8 cellular contexts compared by ENCODE assay signal in genomic region chr12:98645572-98646067, GRCh38. TPM values are rescaled to one million over a fixed set of nuclear protein-coding genes. Genes with fewer than 3 reads are reported as not detected.
A peak's percentile ranks its signal among the peaks of the same experiment; 100 is the strongest.
DNase-seq lines count a peak whose midpoint lies in the region; ATAC-seq, FAIRE-seq and TF ChIP-seq lines count a peak whose summit lies in the region.

No MANE protein-coding gene starts in this region.

- H3K27ac ChIP-seq in H1 (ENCODE audit: low read depth, low read length) (no peak overlapping the region), mesendoderm (ENCODE audit: low read depth, low read length) (peak overlapping the region; percentile 9)

- TF ChIP-seq RAD21 in H1 (IDR thresholded peaks at IDR 0.05 in 1 of 2, conservative IDR thresholded peaks at IDR 0.05 in 1 of 2; ENCODE audit: low read depth in 2 of 2, low read length in 2 of 2): no peak

- POLR2A ChIA-PET in H1 (lab: Charles Lee; ENCODE audit: partially characterized antibody): interaction anchor here (0.6 to 1.3 kb wide), 4 partner anchors 34 to 171 kb away, joined by 3 read pairs; partner anchors contain the start of gene SLC25A3

- H2BK120ac ChIP-seq in H1 (replicated peaks; ENCODE audit: low read depth, low read length): no peak overlapping the region
- H2BK120ac ChIP-seq in mesendoderm (ENCODE audit: low read depth, low read length): no peak overlapping the region

- peaks cover 0 to 16% of the 10 kb centered on the region in 2 experiments; a peak in 2 of 4 replicates for H3K79me2 ChIP-seq in H1 (ENCODE audit: control insufficient read depth in 1 of 2, insufficient read depth in 2 of 2, low read length in 2 of 2)
- H3K79me2 ChIP-seq in mesendoderm (ENCODE audit: control insufficient read depth, insufficient read depth, low read length): peaks cover 12% of the 10 kb centered on the region

- H3K4me1 ChIP-seq in H1 (replicated peaks in 1 of 4; ENCODE audit: control insufficient read depth in 3 of 4, insufficient read depth in 4 of 4, low read length in 3 of 4): no peaks in the 10 kb centered on the region; a peak in 1 of 7 replicates
- H3K4me1 ChIP-seq in mesendoderm (ENCODE audit: control insufficient read depth, low read depth, low read length): peaks cover 2% of the 10 kb centered on the region

- H3K9me3 ChIP-seq in T-helper 17 cell (ENCODE audit: control insufficient read depth, low read length, poor library complexity, severe bottlenecking) (no peaks in the 10 kb centered on the region), H1 (ENCODE audit: insufficient read depth in 2 of 2, low read depth in 1 of 2, low read length in 1 of 2) (no peaks in the 10 kb centered on the region)

- whole genome bisulfite sequencing in H1 (ENCODE audit: extremely low coverage in 1 of 2, insufficient coverage in 1 of 2, insufficient read length in 1 of 2, insufficient replicate concordance in 2 of 2, low coverage in 1 of 2, low lambda C conversion rate in 2 of 2, missing lambda C conversion rate in 1 of 2), 2 experiments: 8% methylated on average over 24 of the region's 24 CpGs; no CpG with 5 or more reads in 1 of the 2 experiments
- WGBS in mesendoderm (ENCODE audit: extremely low coverage, insufficient coverage, low lambda C conversion rate): no CpG with 5 or more reads among the region's 24 CpGs

- H2BK15ac ChIP-seq in H1 (ENCODE audit: low read length): no peak overlapping the region
- H2BK15ac ChIP-seq in mesendoderm (replicated peaks; ENCODE audit: low read depth): no peak overlapping the region

- H2BK5ac ChIP-seq in H1 (ENCODE audit: low read depth, low read length) (no peak overlapping the region), mesendoderm (ENCODE audit: low read length) (no peak overlapping the region)

- H4K20me1 ChIP-seq in H1 (replicated peaks in 1 of 2; ENCODE audit: control insufficient read depth in 1 of 2, insufficient read depth in 2 of 2, low read length in 2 of 2): peaks cover 0 to 2% of the 10 kb centered on the region in 2 experiments

- TF ChIP-seq POLR2A in H1 (IDR thresholded peaks at IDR 0.05; ENCODE audit: control extremely low read depth in 1 of 2, low read depth in 2 of 2, low read length in 2 of 2): peak in 1 of 2 experiments; percentile 25; a peak in 1 of 3 replicates

- H3K36me3 ChIP-seq in H1 (ENCODE audit: control insufficient read depth in 2 of 4, insufficient read depth in 4 of 4, low read length in 3 of 4): peaks cover 4 to 12% (median 6%) of the 10 kb centered on the region in 4 experiments; a peak in 7 of 8 replicates
- H3K36me3 ChIP-seq in mesendoderm (ENCODE audit: control insufficient read depth, insufficient read depth, low read length): peaks cover 3% of the 10 kb centered on the region

- H2BK20ac ChIP-seq in H1 (ENCODE audit: low read length): no peak overlapping the region

- H3K56ac ChIP-seq in H1 (replicated peaks; ENCODE audit: insufficient read length, low read depth, low read length): no peak overlapping the region
- H3K56ac ChIP-seq in mesendoderm (ENCODE audit: low read length): peak overlapping the region; percentile 92

- H3K36me3 Mint-ChIP-seq in T-helper 17 cell (ENCODE audit: low read depth) (peaks cover 10% of the 10 kb centered on the region), type B pancreatic cell (peaks cover 8% of the 10 kb centered on the region)

- H2BK12ac ChIP-seq in H1 (ENCODE audit: low read depth, low read length): no peak overlapping the region

- ATAC-seq in HG03354 (IDR thresholded peaks at IDR 0.05; ENCODE audit: poor library complexity, severe bottlenecking, unreplicated experiment) (peak; percentile 1), T-helper 17 cell (no peak)

- H3K9me3 Mint-ChIP-seq in type B pancreatic cell: no peaks in the 10 kb centered on the region

- no peaks in the 10 kb centered on the region for H3K27me3 ChIP-seq in H1 (replicated peaks in 1 of 4; ENCODE audit: control insufficient read depth in 3 of 4, extremely low read depth in 1 of 4, insufficient read depth in 3 of 4, low read length in 3 of 4)
- no peaks in the 10 kb centered on the region for H3K27me3 ChIP-seq in mesendoderm (ENCODE audit: insufficient read depth, low read length, poor library complexity)

- H3K79me1 ChIP-seq in H1 (ENCODE audit: low read depth, low read length) (no peaks in the 10 kb centered on the region; the same call in 1 of the 2 replicates), mesendoderm (ENCODE audit: low read length) (peaks cover 4% of the 10 kb centered on the region)

- peak overlapping the region; percentile 80 for H3K27ac Mint-ChIP-seq in T-helper 17 cell
- peak overlapping the region; percentile 78 for H3K27ac Mint-ChIP-seq in type B pancreatic cell

- peaks cover 8% of the 10 kb centered on the region for H3K23me2 ChIP-seq in H1 (ENCODE audit: low read depth, low read length)

- peak; percentile 6 for DNase-seq in A172 (ENCODE audit: low spot score)
- DNase-seq in T-helper 17 cell: no peak
- DNase-seq in H1 (ENCODE audit: low read depth in 1 of 2, low spot score in 2 of 2): no peak
- peak; percentile 53 for DNase-seq in mesendoderm
- no peak for DNase-seq in type B pancreatic cell (ENCODE audit: extremely low spot score, unreplicated experiment)
- no peak for DNase-seq in SHP77 treated with DMSO at 0.1 percent for 48 hours (lab: John Stamatoyannopoulos, UW)

- H3K4me3 Mint-ChIP-seq in T-helper 17 cell: peak overlapping the region; percentile 98
- H3K4me3 Mint-ChIP-seq in type B pancreatic cell: peak overlapping the region; percentile 96

- H4K5ac ChIP-seq in H1 (ENCODE audit: insufficient read length, low read depth, low read length): no peak overlapping the region
- H4K5ac ChIP-seq in mesendoderm (ENCODE audit: low read length): no peak overlapping the region

- FAIRE-seq in H1 (lab: Jason Lieb, UNC): no peak

- no peak for TF ChIP-seq EP300 in H1 (IDR thresholded peaks at IDR 0.05; ENCODE audit: borderline replicate concordance in 1 of 2, low read depth in 2 of 2, low read length in 2 of 2)

- H3K18ac ChIP-seq in H1 (ENCODE audit: extremely low read depth, low read length): no peak overlapping the region
- H3K18ac ChIP-seq in mesendoderm (ENCODE audit: low read length): peak overlapping the region; percentile 78

- H3K23ac ChIP-seq in H1 (ENCODE audit: insufficient read length): no peak overlapping the region
- H3K23ac ChIP-seq in mesendoderm (ENCODE audit: low read length): peak overlapping the region; percentile 11

- H2AK5ac ChIP-seq in H1 (ENCODE audit: low read depth, low read length) (no peak overlapping the region), mesendoderm (ENCODE audit: low read length) (no peak overlapping the region)

- no peak overlapping the region for H3K14ac ChIP-seq in H1 (ENCODE audit: insufficient read length)

- H3K4me3 ChIP-seq in H1 (ENCODE audit: extremely low read depth in 1 of 4, insufficient read depth in 2 of 4, low read depth in 3 of 4, low read length in 4 of 4): peak overlapping the region; percentile 78 to 95 (median 88)
- peak overlapping the region; percentile 95 for H3K4me3 ChIP-seq in mesendoderm (ENCODE audit: low read length)

- 0 out of 3 replicates have a peak, but pooled peaks have one; percentile 13 for TF ChIP-seq CTCF in GM12872 (IDR thresholded peaks at IDR 0.05; ENCODE audit: insufficient read depth, low read depth, low read length)
- no peak for TF ChIP-seq CTCF in H1 (IDR thresholded peaks at IDR 0.05; ENCODE audit: control extremely low read depth in 1 of 3, insufficient read depth in 1 of 3, low read depth in 1 of 3, low read length in 3 of 3)
- no peak for TF ChIP-seq CTCF in type B pancreatic cell (conservative IDR thresholded peaks at IDR 0.05)

- H4K91ac ChIP-seq in H1 (replicated peaks; ENCODE audit: insufficient read length, low read length): no peak overlapping the region

- H3K4ac ChIP-seq in H1 (replicated peaks; ENCODE audit: insufficient read length, low read depth, low read length) (no peak overlapping the region), mesendoderm (ENCODE audit: low read depth, low read length) (peak overlapping the region; percentile 2)

- H3K27me3 Mint-ChIP-seq in T-helper 17 cell (no peaks in the 10 kb centered on the region), type B pancreatic cell (no peaks in the 10 kb centered on the region)

- H2AFZ ChIP-seq in H1 (ENCODE audit: low read length): peak overlapping the region; percentile 72

- H3K4me2 ChIP-seq in H1 (ENCODE audit: insufficient read depth in 1 of 2, low read depth in 2 of 2, low read length in 2 of 2): peak overlapping the region; percentile 73 to 92
- peak overlapping the region; percentile 97 for H3K4me2 ChIP-seq in mesendoderm (ENCODE audit: low read length)

- H4K8ac ChIP-seq in H1 (ENCODE audit: extremely low read depth, insufficient read depth, low read length) (peak overlapping the region; percentile 76; the same call in 1 of the 2 replicates), mesendoderm (ENCODE audit: low read depth, low read length) (no peak overlapping the region)

- CTCF ChIA-PET in H1 (lab: Charles Lee; ENCODE audit: partially characterized antibody): interaction anchor here (0.7 to 1.2 kb wide), 2 partner anchors 76 to 91 kb away, joined by 3 read pairs; no protein-coding TSS in a partner anchor

- H3K4me1 Mint-ChIP-seq in T-helper 17 cell (peaks cover 21% of the 10 kb centered on the region), type B pancreatic cell (ENCODE audit: unreplicated experiment) (peaks cover 6% of the 10 kb centered on the region)

- H3K9ac ChIP-seq in H1 (replicated peaks in 1 of 4; ENCODE audit: extremely low read depth in 1 of 4, low read depth in 3 of 4, low read length in 3 of 4): peak overlapping the region; percentile 62 to 86 (median 76); a peak in 6 of 7 replicates
- H3K9ac ChIP-seq in mesendoderm (ENCODE audit: low read length): peak overlapping the region; percentile 92

RNA-seq across cellular contexts. Expression of gene APAF1, which starts 0.5 kb away (rescaled TPM):
- total RNA-seq in A172 (2014; rRNA removed; shearing (Covaris generic)): 16.3 and 18.2 TPM in 2 replicates
- 10 to 100 TPM; 20.7 to 23.9 TPM for total RNA-seq in T-helper 17 cell
- total RNA-seq in H1 (2021; fragmentation: NEBNext Ultra II Directional; extraction: Animal tissue kit (Norgen Biotek cat#: 25700)): 21.0 and 22.6 TPM in 2 replicates
- polyA plus RNA-seq in H1 (2011; rRNA removed): 4.3 and 4.7 TPM in 2 replicates
- 6.6 TPM for polyA plus RNA-seq in H1 (2011; cell fraction: cytosol; rRNA removed)
- polyA plus RNA-seq in H1 (2011; cell fraction: nucleus; rRNA removed): 5.2 TPM
- polyA plus RNA-seq in H1 (2012, experiment 1 of 2): 4.7 to 12.4 TPM (median 7.9 TPM) in 4 replicates
- 1.1 TPM for polyA plus RNA-seq in H1 (2012, experiment 2 of 2)
- polyA plus RNA-seq in H1 (2013, experiment 1 of 2): 7.8 TPM
- 6.4 TPM for polyA plus RNA-seq in H1 (2013, experiment 2 of 2)
- 10.2 and 15.1 TPM in 2 replicates for polyA minus RNA-seq in H1 (2011; rRNA and poly(A)+ RNA removed)
- polyA minus RNA-seq in H1 (2011; cell fraction: cytosol; rRNA and poly(A)+ RNA removed): 11.2 TPM
- polyA minus RNA-seq in H1 (2011; cell fraction: nucleus; rRNA and poly(A)+ RNA removed): 13.9 TPM
- polyA plus RNA-seq in mesendoderm (2013, experiment 1 of 2): 8.2 TPM
- 8.2 TPM for polyA plus RNA-seq in mesendoderm (2013, experiment 2 of 2)
- total RNA-seq in type B pancreatic cell (ENCODE audit: low replicate concordance): 16.7 and 21.7 TPM in 2 replicates

RNA-seq across cellular contexts. Expression of gene IKBIP, which starts 1.0 kb away (rescaled TPM):
- 86.7 and 120 TPM in 2 replicates for total RNA-seq in A172 (2014; rRNA removed; shearing (Covaris generic))
- 1 to 10 TPM; 2.3 to 3.1 TPM for total RNA-seq in T-helper 17 cell
- 10.4 and 12.4 TPM in 2 replicates for total RNA-seq in H1 (2021; fragmentation: NEBNext Ultra II Directional; extraction: Animal tissue kit (Norgen Biotek cat#: 25700))
- 2.2 and 2.7 TPM in 2 replicates for polyA plus RNA-seq in H1 (2011; rRNA removed)
- polyA plus RNA-seq in H1 (2011; cell fraction: cytosol; rRNA removed): 4.9 TPM
- 3.0 TPM for polyA plus RNA-seq in H1 (2011; cell fraction: nucleus; rRNA removed)
- polyA plus RNA-seq in H1 (2012, experiment 1 of 2): 5.0 to 9.6 TPM (median 5.4 TPM) in 4 replicates
- polyA plus RNA-seq in H1 (2012, experiment 2 of 2): 1.3 TPM
- polyA plus RNA-seq in H1 (2013, experiment 1 of 2): 24.0 TPM
- polyA plus RNA-seq in H1 (2013, experiment 2 of 2): 26.4 TPM
- polyA minus RNA-seq in H1 (2011; rRNA and poly(A)+ RNA removed): 0.98 and 1.3 TPM in 2 replicates
- 2.8 TPM for polyA minus RNA-seq in H1 (2011; cell fraction: cytosol; rRNA and poly(A)+ RNA removed)
- 4.1 TPM for polyA minus RNA-seq in H1 (2011; cell fraction: nucleus; rRNA and poly(A)+ RNA removed)
- 13.8 TPM for polyA plus RNA-seq in mesendoderm (2013, experiment 1 of 2)
- polyA plus RNA-seq in mesendoderm (2013, experiment 2 of 2): 12.8 TPM
- 8.1 and 16.7 TPM in 2 replicates for total RNA-seq in type B pancreatic cell (ENCODE audit: low replicate concordance)

RNA-seq across cellular contexts. Expression of gene SLC25A3, which starts 52.1 kb away (rescaled TPM):
- total RNA-seq in A172 (2014; rRNA removed; shearing (Covaris generic)): 792 and 794 TPM in 2 replicates
- total RNA-seq in T-helper 17 cell (100 to 1,000 TPM; 391 to 469 TPM), type B pancreatic cell (ENCODE audit: low replicate concordance) (648 and 677 TPM in 2 replicates)
- total RNA-seq in H1 (2021; fragmentation: NEBNext Ultra II Directional; extraction: Animal tissue kit (Norgen Biotek cat#: 25700)): 709 and 719 TPM in 2 replicates
- polyA plus RNA-seq in H1 (2011; rRNA removed): 669 and 702 TPM in 2 replicates
- 785 TPM for polyA plus RNA-seq in H1 (2011; cell fraction: cytosol; rRNA removed)
- polyA plus RNA-seq in H1 (2011; cell fraction: nucleus; rRNA removed): 660 TPM
- polyA plus RNA-seq in H1 (2012, experiment 1 of 2): 669 to 875 TPM (median 708 TPM) in 4 replicates
- 698 TPM for polyA plus RNA-seq in H1 (2012, experiment 2 of 2)
- polyA plus RNA-seq in H1 (2013, experiment 1 of 2): 530 TPM
- 535 TPM for polyA plus RNA-seq in H1 (2013, experiment 2 of 2)
- polyA minus RNA-seq in H1 (2011; rRNA and poly(A)+ RNA removed): 426 and 552 TPM in 2 replicates
- polyA minus RNA-seq in H1 (2011; cell fraction: cytosol; rRNA and poly(A)+ RNA removed): 524 TPM
- 538 TPM for polyA minus RNA-seq in H1 (2011; cell fraction: nucleus; rRNA and poly(A)+ RNA removed)
- polyA plus RNA-seq in mesendoderm (2013, experiment 1 of 2): 545 TPM
- polyA plus RNA-seq in mesendoderm (2013, experiment 2 of 2): 551 TPM

Comparison
In these comparisons a context has a peak if more than half of its experiments do, and no peak if none do; other contexts are left out.
1. DNase-seq: peak in A172 (single experiment) and mesendoderm (single experiment); none in T-helper 17 cell (0 of 3), H1 (0 of 2), type B pancreatic cell (single experiment) and SHP77 treated with DMSO at 0.1 percent for 48 hours (single experiment).